In the genomic region with DNA sequence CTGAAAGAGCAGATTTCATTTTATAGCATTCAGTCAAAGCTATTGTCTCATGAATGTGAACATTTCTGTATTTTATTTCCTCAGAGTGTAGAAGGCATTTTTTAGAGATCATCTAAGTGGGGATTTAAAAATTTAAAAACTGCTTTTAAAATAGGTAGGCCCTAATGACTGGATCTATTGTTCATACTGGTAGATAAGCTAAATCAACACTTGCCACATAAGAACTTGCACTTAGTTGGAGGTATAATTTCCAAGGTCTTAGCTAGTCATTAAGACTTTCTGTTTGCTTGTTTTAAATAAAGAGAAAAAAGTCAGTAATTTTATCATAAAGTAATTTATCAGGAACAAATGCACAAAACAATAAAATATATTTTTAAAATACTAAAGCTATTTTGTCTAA, we compare ENCODE assay signal across 5 cellular contexts.
"Had no signal": no experiment of that assay in that cellular context is flagged by ENCODE, and none has a peak within 500 bp of the region (broad histone marks: within the 10 kb centered on the region; RNA-seq: fewer than 3 reads in every experiment).

No MANE protein-coding gene starts in this region.

- H3K4me3 ChIP-seq: K562 had no signal

- DNase-seq: IMR-90, KBM-7 had no signal

- ATAC-seq: HepG2, K562 had no signal

- H3K27ac ChIP-seq: HL-60 had no signal
